ENCODE assay signal across 8 cellular contexts in genomic region chr14:87994974-87995373, GRCh38. TPM values are rescaled to one million over a fixed set of nuclear protein-coding genes. Genes with fewer than 3 reads are reported as not detected.
DNase-seq lines count a peak whose midpoint lies in the region; ATAC-seq and TF ChIP-seq lines count a peak whose summit lies in the region.

No MANE protein-coding gene starts in this region.

- H3K4me1 Mint-ChIP-seq in immature natural killer cell = peaks cover 57 to 64% of the 10 kb centered on the region in 2 donors
- peaks cover under 1% of the 10 kb centered on the region for H3K4me1 Mint-ChIP-seq in MCF 10A (ENCODE audit: insufficient read depth, unreplicated experiment)

- TF ChIP-seq CTCF in GM10266 (IDR thresholded peaks at IDR 0.05; ENCODE audit: control insufficient read depth, insufficient read depth, low read depth, missing control alignments) (no peak), GM20000 (IDR thresholded peaks at IDR 0.05; ENCODE audit: extremely low read depth, missing control alignments) (no peak), MCF 10A (IDR thresholded peaks at IDR 0.05; ENCODE audit: unreplicated experiment) (no peak)

- H3K36me3 Mint-ChIP-seq in immature natural killer cell (peaks cover 0 to 4% (median 0%) of the 10 kb centered on the region in 3 donors), MCF 10A (ENCODE audit: insufficient read depth, unreplicated experiment) (no peaks in the 10 kb centered on the region)

- POLR2A ChIA-PET in MCF 10A (lab: Yijun Ruan, JAX) = interaction anchor here (0.6 kb wide), 1 partner anchor 857 kb away, joined by 3 read pairs; no protein-coding TSS in a partner anchor

- peak; percentile 24 for ATAC-seq in HG03558 (IDR thresholded peaks at IDR 0.05; ENCODE audit: extremely low read depth, unreplicated experiment)

- H3K27ac Mint-ChIP-seq in immature natural killer cell (peak overlapping the region; percentile 97 to 99 (median 98)), MCF 10A (ENCODE audit: low read depth, unreplicated experiment) (no peak overlapping the region)

- H3K27me3 Mint-ChIP-seq in immature natural killer cell (ENCODE audit: low read depth in 3 of 3) (peaks cover 11 to 18% (median 16%) of the 10 kb centered on the region in 3 donors), MCF 10A (ENCODE audit: insufficient read depth, unreplicated experiment) (peaks cover 20% of the 10 kb centered on the region)

- H3K4me3 Mint-ChIP-seq in immature natural killer cell = peak overlapping the region; percentile 23 to 92 (median 46)
- H3K4me3 Mint-ChIP-seq in MCF 10A (ENCODE audit: unreplicated experiment) = no peak overlapping the region

- no TSS peak for BruUV-seq in MCF 10A (replicated peaks; lab: Mats Ljungman, UMichigan)

- CTCF ChIA-PET in MCF 10A (lab: Yijun Ruan, JAX) = interaction anchor here (1.2 to 1.5 kb wide), 3 partner anchors 17 to 19 kb away, joined by 4 to 10 read pairs (median 4); no protein-coding TSS in a partner anchor

- DNase-seq in GM10266 (ENCODE audit: extremely low spot score) = peak; percentile 57
- DNase-seq in GM20000 (ENCODE audit: low spot score) = peak; percentile 56
- DNase-seq in immature natural killer cell = peak; percentile 60 to 77 (median 63)
- DNase-seq in DMS 273 treated with DMSO at 0.1 percent for 48 hours (lab: John Stamatoyannopoulos, UW) = no peak
- no peak for DNase-seq in C1 segment of cervical spinal cord (lab: John Stamatoyannopoulos, UW)
- no peak for DNase-seq in RPMI8226
- DNase-seq in MCF 10A (ENCODE audit: unreplicated experiment) = no peak

- H3K9me3 Mint-ChIP-seq in immature natural killer cell (no peaks in the 10 kb centered on the region), MCF 10A (ENCODE audit: unreplicated experiment) (no peaks in the 10 kb centered on the region)

- intact Hi-C loops in MCF 10A (cut with micrococcal nuclease) = no loop called here

RNA-seq across cellular contexts. Expression of gene GALC, which starts 2.0 kb away (rescaled TPM):
- polyA plus RNA-seq in immature natural killer cell = 10 to 100 TPM; 38.7 to 59.5 (median 57.6) TPM
- total RNA-seq in MCF 10A (2022) = 1.0 and 3.7 TPM in 2 replicates

RNA-seq across cellular contexts. Expression of gene GPR65, which starts 10.0 kb away (rescaled TPM):
- polyA plus RNA-seq in immature natural killer cell = 10 to 100 TPM; 55.9 to 84.5 (median 62.2) TPM
- not detected in 2 replicates for total RNA-seq in MCF 10A (2022)

Comparison
In these comparisons a context has a peak if more than half of its experiments do, and no peak if none do; other contexts are left out.
1. DNase-seq: peak in GM10266 (single experiment), GM20000 (single experiment) and immature natural killer cell (3 of 3); none in DMS 273 treated with DMSO at 0.1 percent for 48 hours (single experiment), C1 segment of cervical spinal cord (0 of 14), RPMI8226 (single experiment) and MCF 10A (single experiment).